1 cellular context compared by ENCODE assay signal in the genomic region with DNA sequence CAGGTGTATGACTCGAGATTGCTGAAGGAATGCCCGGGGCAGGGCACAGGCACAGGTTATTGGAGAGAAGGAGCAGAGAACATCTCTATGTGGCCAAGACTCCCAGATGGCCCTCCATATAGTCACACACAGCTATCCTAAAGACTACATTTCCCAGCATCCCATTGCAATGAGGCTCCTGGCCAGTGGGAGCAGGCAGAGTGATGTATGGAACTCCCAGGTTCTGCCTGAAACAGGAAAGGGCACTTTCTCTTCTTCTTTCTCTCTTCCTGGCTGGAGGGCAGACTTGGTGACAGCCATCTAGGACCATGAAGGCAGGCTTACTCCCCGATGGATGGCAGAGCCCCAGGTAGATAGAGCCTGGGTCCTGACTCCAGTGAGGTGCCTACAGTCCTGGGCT.
TF ChIP-seq lines count a peak whose summit lies in the region.

No MANE protein-coding gene starts in this region.

TF ChIP-seq in HCT116, 20 proteins besides CTCF, POLR2A, EP300 and RAD21:
- TF ChIP-seq SRF (IDR thresholded peaks at IDR 0.05; ENCODE audit: low read depth) (no peak), CBX3 (IDR thresholded peaks at IDR 0.05; ENCODE audit: low read depth) (no peak), ZBTB33 (IDR thresholded peaks at IDR 0.05; ENCODE audit: extremely low read depth, insufficient replicate concordance, low read length) (no peak), REST (IDR thresholded peaks at IDR 0.05; ENCODE audit: low read depth) (no peak), JUND (IDR thresholded peaks at IDR 0.05) (no peak), ATF3 (IDR thresholded peaks at IDR 0.05) (no peak), FOSL1 (IDR thresholded peaks at IDR 0.05; ENCODE audit: low read depth) (no peak), EZH2 (IDR thresholded peaks at IDR 0.05) (no peak), SIN3A (IDR thresholded peaks at IDR 0.05; ENCODE audit: low read depth) (no peak), ZFX (IDR thresholded peaks at IDR 0.05) (no peak), EGR1 (IDR thresholded peaks at IDR 0.05; ENCODE audit: low read depth) (no peak)
- TF ChIP-seq, protein P1, sequence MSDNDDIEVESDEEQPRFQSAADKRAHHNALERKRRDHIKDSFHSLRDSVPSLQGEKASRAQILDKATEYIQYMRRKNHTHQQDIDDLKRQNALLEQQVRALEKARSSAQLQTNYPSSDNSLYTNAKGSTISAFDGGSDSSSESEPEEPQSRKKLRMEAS (IDR thresholded peaks at IDR 0.05), result no peak
